8 cellular contexts compared by ENCODE assay signal in genomic region chr16:51821527-51821926, GRCh38.
"Had no signal": no experiment of that assay in that cellular context is flagged by ENCODE, and none has a peak within 500 bp of the region (broad histone marks: within the 10 kb centered on the region; RNA-seq: fewer than 3 reads in every experiment).

No MANE protein-coding gene starts in this region.

- H3K9ac ChIP-seq: GM23248, KMS-11 had no signal

- FAIRE-seq: H54 had no signal

- H3K27ac ChIP-seq: GM23248, HL-60, KMS-11 had no signal

- DNase-seq: GM23248, GOT3, H9, HCEC 1CT, KBM-7 had no signal

- H2AFZ ChIP-seq: GM23248 had no signal

- H3K4me2 ChIP-seq: KMS-11 had no signal

- H3K4me3 ChIP-seq: GM23248 had no signal
